In genomic region chr12:120542166-120542565, GRCh38 we compare ENCODE assay signal across 21 cellular contexts. TPM values are rescaled to one million over a fixed set of nuclear protein-coding genes. Genes with fewer than 3 reads are reported as not detected.
DNase-seq lines count a peak whose midpoint lies in the region; ATAC-seq, FAIRE-seq and TF ChIP-seq lines count a peak whose summit lies in the region.
"Had no signal": no experiment of that assay in that cellular context is flagged by ENCODE, and none has a peak within 500 bp of the region (broad histone marks: within the 10 kb centered on the region; RNA-seq: fewer than 3 reads in every experiment).

No MANE protein-coding gene starts in this region.

- no peak for TF ChIP-seq EP300 in K562 (IDR thresholded peaks at IDR 0.05; ENCODE audit: low read length)

- H3K27me3 ChIP-seq in K562 (ENCODE audit: control insufficient read depth in 2 of 2, insufficient read depth in 2 of 2, low read length in 2 of 2) (no peaks in the 10 kb centered on the region), gastrocnemius medialis (no peaks in the 10 kb centered on the region)
- H3K27me3 ChIP-seq: BE2C, Peyer's patch had no signal

- H2AFZ ChIP-seq in K562 (ENCODE audit: low read depth, low read length): no peak overlapping the region
- H2AFZ ChIP-seq: GM23248 had no signal

- no peaks in the 10 kb centered on the region for H3K9me3 Mint-ChIP-seq in activated T-cell treated with anti-CD3 and anti-CD28 coated beads, Interleukin-2, amount 50 U/mL, for 72 hours

- intact Hi-C loops in K562 (cut with micrococcal nuclease): no loop called here
- intact Hi-C loops in gastrocnemius medialis (cut with DNase I; ENCODE audit: low total_unique reads): no loop called here

- peaks cover 79% of the 10 kb centered on the region for H3K79me2 ChIP-seq in K562 (ENCODE audit: control insufficient read depth, insufficient read depth, low read length)

- H3K4me1 Mint-ChIP-seq in activated T-cell treated with anti-CD3 and anti-CD28 coated beads, Interleukin-2, amount 50 U/mL, for 72 hours (ENCODE audit: low read depth): peaks cover 50% of the 10 kb centered on the region

- peaks cover 9 to 15% of the 10 kb centered on the region in 2 donors for H3K36me3 Mint-ChIP-seq in activated T-cell treated with anti-CD3 and anti-CD28 coated beads, Interleukin-2, amount 50 U/mL, for 72 hours (ENCODE audit: insufficient read depth in 2 of 2)

- peak overlapping the region; percentile 76 for H3K27ac Mint-ChIP-seq in activated T-cell treated with anti-CD3 and anti-CD28 coated beads, Interleukin-2, amount 50 U/mL, for 72 hours

- H3K4me1 ChIP-seq in HEK293 (ENCODE audit: control insufficient read depth, insufficient read depth, low read length): peaks cover 15% of the 10 kb centered on the region
- peaks cover 17 to 36% of the 10 kb centered on the region in 2 experiments; a peak in 4 of 5 replicates for H3K4me1 ChIP-seq in K562 (replicated peaks in 1 of 2; ENCODE audit: control insufficient read depth in 2 of 2, insufficient read depth in 2 of 2, low read length in 2 of 2)
- H3K4me1 ChIP-seq in gastrocnemius medialis: peaks cover 85 to 95% of the 10 kb centered on the region in 2 donors
- H3K4me1 ChIP-seq: BE2C had no signal

- no peak overlapping the region for H3K4me3 ChIP-seq in HEK293 (ENCODE audit: low read depth, low read length)
- H3K4me3 ChIP-seq in K562: no peak overlapping the region
- no peak overlapping the region for H3K4me3 ChIP-seq in gastrocnemius medialis
- H3K4me3 ChIP-seq: GM12878, GM23248, Peyer's patch had no signal

- no peaks in the 10 kb centered on the region for H3K27me3 Mint-ChIP-seq in activated T-cell treated with anti-CD3 and anti-CD28 coated beads, Interleukin-2, amount 50 U/mL, for 72 hours (ENCODE audit: low read depth)
- H3K27me3 Mint-ChIP-seq: CD4-positive, alpha-beta memory T cell had no signal

- H3K9me3 ChIP-seq in HEK293 (ENCODE audit: control insufficient read depth, insufficient read depth, low read depth, low read length): no peaks in the 10 kb centered on the region
- no peaks in the 10 kb centered on the region for H3K9me3 ChIP-seq in K562 (replicated peaks; ENCODE audit: control insufficient read depth, insufficient read depth, low read depth, low read length)
- H3K9me3 ChIP-seq in gastrocnemius medialis: no peaks in the 10 kb centered on the region
- H3K9me3 ChIP-seq: BE2C, Peyer's patch had no signal

- ATAC-seq in activated T-cell treated with anti-CD3 and anti-CD28 coated beads, Interleukin-2, amount 50 U/mL, for 72 hours (replicated peaks in 1 of 2): no peak
- no peak for ATAC-seq in K562
- no peak for ATAC-seq in gastrocnemius medialis
- ATAC-seq: GM12878, Right ventricle myocardium inferior had no signal

- H3K9ac ChIP-seq in K562 (ENCODE audit: insufficient read depth in 1 of 2, low read depth in 2 of 2, low read length in 2 of 2): no peak overlapping the region
- H3K9ac ChIP-seq: GM23248 had no signal

- BruUV-seq in K562 (replicated peaks; lab: Mats Ljungman, UMichigan): no TSS peak

- TF ChIP-seq POLR2A in K562 (conservative IDR thresholded peaks at IDR 0.05) (no peak), gastrocnemius medialis (IDR thresholded peaks at IDR 0.05) (no peak)

- no peak for FAIRE-seq in K562 (lab: Jason Lieb, UNC)
- FAIRE-seq: GM12878 had no signal

- POLR2A ChIA-PET in HEK293 (lab: Yijun Ruan, JAX): interaction anchor here (1.4 kb wide), 1 partner anchor 39 kb away, joined by 5 read pairs; the partner anchor contains the start of gene POP5
- POLR2A ChIA-PET in K562 (lab: Yijun Ruan, JAX): no interaction called here

- CTCF ChIA-PET in HEK293 (lab: Yijun Ruan, JAX) (no interaction called here), K562 (lab: Yijun Ruan, JAX; ENCODE audit: low intra/inter-chr PET ratio) (no interaction called here)

- no peaks in the 10 kb centered on the region for H3K9me1 ChIP-seq in K562 (ENCODE audit: control insufficient read depth, insufficient read depth, low read length)

- 82% methylated on average over 5 of the region's 5 CpGs for WGBS in K562 (ENCODE audit: insufficient coverage, low coverage, missing lambda C conversion rate)

- no peak overlapping the region for H3K4me3 Mint-ChIP-seq in activated T-cell treated with anti-CD3 and anti-CD28 coated beads, Interleukin-2, amount 50 U/mL, for 72 hours

- DNase-seq in activated T-cell treated with anti-CD3 and anti-CD28 coated beads, Interleukin-2, amount 50 U/mL, for 72 hours: no peak
- DNase-seq in activated T-cell treated with anti-CD3 and anti-CD28 coated beads, Interleukin-2, amount 50 U/mL, for 1 hour: no peak
- no peak for DNase-seq in K562 (ENCODE audit: extremely low read depth in 1 of 4, low spot score in 3 of 4)
- DNase-seq in gastrocnemius medialis: no peak
- no peak for DNase-seq in stimulated activated CD4-positive, alpha-beta T cell treated with anti-CD3 and anti-CD28 coated beads, Interleukin-4, amount 100 ng/mL, for 1 hour
- DNase-seq in ACHN: no peak
- no peak for DNase-seq in RPMI8226
- DNase-seq: 8988T; BE2C; CD4-positive, alpha-beta memory T cell; DMS53; EL; GM23248; HCEC 1CT; NCI-H1105 treated with DMSO at 0.1 percent for 48 hours; NCI-H1694; NK-92 treated with Interleukin-12 subunit alpha and Interleukin-12 subunit beta, amount 100 ng/mL, for 24 hours; Peyer's patch had no signal

- no peak overlapping the region for H3K4me2 ChIP-seq in K562 (ENCODE audit: insufficient read depth, low read length)

- peaks cover 55% of the 10 kb centered on the region for H4K20me1 ChIP-seq in K562 (replicated peaks; ENCODE audit: control insufficient read depth, insufficient read depth, low read length)

- H3K36me3 ChIP-seq in HEK293 (ENCODE audit: control insufficient read depth in 2 of 2, insufficient read depth in 1 of 2, low read length in 2 of 2): peaks cover 11 to 69% of the 10 kb centered on the region in 2 experiments
- H3K36me3 ChIP-seq in K562 (ENCODE audit: control insufficient read depth, insufficient read depth, low read length): peaks cover 66% of the 10 kb centered on the region; the same call in 2 of the 3 replicates
- H3K36me3 ChIP-seq in gastrocnemius medialis: peaks cover 0 to 14% of the 10 kb centered on the region in 2 donors

- no peak for TF ChIP-seq RAD21 in K562 (CRISPR knock-in tag; conservative IDR thresholded peaks at IDR 0.05 in 1 of 2, IDR thresholded peaks at IDR 0.05 in 1 of 2)

- in situ Hi-C loops in K562 (cut with MboI): no loop called here
- in situ Hi-C loops in gastrocnemius medialis (cut with MboI; ENCODE audit: low sequenced_read_pairs in 4 of 4): no loop called here
- in situ Hi-C loops in ACHN (cut with HindIII; ENCODE audit: low pct_ligation_motif_present, low pct_unique_long_range_greater_than_20kb, low sequenced_read_pairs): no loop called here

- TF ChIP-seq CTCF in HEK293 (tag by site-specific recombination; IDR thresholded peaks at IDR 0.05) (no peak), K562 (IDR thresholded peaks at IDR 0.05 in 2 of 3, conservative IDR thresholded peaks at IDR 0.05 in 1 of 3; ENCODE audit: insufficient read depth in 2 of 3, low read depth in 1 of 3, low read length in 3 of 3) (no peak), gastrocnemius medialis (IDR thresholded peaks at IDR 0.05 in 4 of 5, conservative IDR thresholded peaks at IDR 0.05 in 1 of 5) (no peak)

- no peak overlapping the region for H3K27ac ChIP-seq in HEK293 (ENCODE audit: extremely low read depth, low read depth, low read length)
- no peak overlapping the region for H3K27ac ChIP-seq in K562 (ENCODE audit: extremely low read depth, low read depth, low read length)
- H3K27ac ChIP-seq in gastrocnemius medialis: peak overlapping the region; percentile 92 to 99 (median 97)
- H3K27ac ChIP-seq: GM23248, Peyer's patch had no signal

RNA-seq across cellular contexts. Expression of gene RNF10, which starts 8.0 kb away (rescaled TPM):
- 100 to 1,000 TPM; 198 to 200 TPM for total RNA-seq in activated T-cell treated with anti-CD3 and anti-CD28 coated beads, Interleukin-2, amount 50 U/mL, for 72 hours
- 280 and 307 TPM in 2 replicates for total RNA-seq in K562 (2011; cell fraction: chromatin; rRNA removed; ENCODE audit: low replicate concordance)
- total RNA-seq in K562 (2011; cell fraction: nucleolus; rRNA removed): 135 and 156 TPM in 2 replicates
- total RNA-seq in K562 (2011; cell fraction: nucleoplasm; rRNA removed): 189 and 207 TPM in 2 replicates
- total RNA-seq in K562 (2014; rRNA removed): 46.2 and 52.4 TPM in 2 replicates
- total RNA-seq in K562 (2014; rRNA removed; fragmentation: Illumina TruSeq; extraction: Trizol): 80.2 and 98.0 TPM in 2 replicates
- 43.0 and 50.8 TPM in 2 replicates for total RNA-seq in K562 (2015; rRNA removed; fragmentation: Illumina TruSeq; extraction: Trizol)
- 136 and 143 TPM in 2 replicates for total RNA-seq in K562 (2021)
- polyA plus RNA-seq in K562 (2011; rRNA removed): 96.4 and 96.7 TPM in 2 replicates
- 51.2 and 67.3 TPM in 2 replicates for polyA plus RNA-seq in K562 (2011; cell fraction: cytosol; rRNA removed)
- polyA plus RNA-seq in K562 (2011; cell fraction: nucleus; rRNA removed): 77.1 and 89.2 TPM in 2 replicates
- polyA plus RNA-seq in K562 (2012): 114 and 182 TPM in 2 replicates
- 113 and 139 TPM in 2 replicates for polyA plus RNA-seq in K562 (2014; fragmentation: Illumina TruSeq; extraction: Trizol)
- polyA plus RNA-seq in K562 (2014; fragmentation: Nextera tagmentation; extraction: Ambion mirVana): 10 to 100 TPM; 55.4 to 78.1 TPM
- polyA plus RNA-seq in K562 (2014; rRNA removed): 72.1 and 80.1 TPM in 2 replicates
- polyA minus RNA-seq in K562 (2011; rRNA and poly(A)+ RNA removed): 215 and 241 TPM in 2 replicates
- polyA minus RNA-seq in K562 (2011; cell fraction: cytosol; rRNA and poly(A)+ RNA removed): 100 and 104 TPM in 2 replicates
- polyA minus RNA-seq in K562 (2011; cell fraction: nucleus; rRNA and poly(A)+ RNA removed): 33.3 and 54.5 TPM in 2 replicates
- total RNA-seq in gastrocnemius medialis: 100 to 1,000 TPM; 152 to 282 (median 247) TPM

RNA-seq across cellular contexts. Expression of gene COQ5, which starts 13.2 kb away (rescaled TPM):
- total RNA-seq in activated T-cell treated with anti-CD3 and anti-CD28 coated beads, Interleukin-2, amount 50 U/mL, for 72 hours: 10 to 100 TPM; 28.9 to 36.7 TPM
- total RNA-seq in K562 (2011; cell fraction: chromatin; rRNA removed; ENCODE audit: low replicate concordance): 20.3 and 28.1 TPM in 2 replicates
- 14.3 and 18.3 TPM in 2 replicates for total RNA-seq in K562 (2011; cell fraction: nucleolus; rRNA removed)
- 11.2 and 26.9 TPM in 2 replicates for total RNA-seq in K562 (2011; cell fraction: nucleoplasm; rRNA removed)
- total RNA-seq in K562 (2014; rRNA removed): 31.5 and 59.7 TPM in 2 replicates
- 33.3 and 35.3 TPM in 2 replicates for total RNA-seq in K562 (2014; rRNA removed; fragmentation: Illumina TruSeq; extraction: Trizol)
- 25.4 and 26.5 TPM in 2 replicates for total RNA-seq in K562 (2015; rRNA removed; fragmentation: Illumina TruSeq; extraction: Trizol)
- total RNA-seq in K562 (2021): 25.2 and 25.3 TPM in 2 replicates
- 56.4 and 59.7 TPM in 2 replicates for polyA plus RNA-seq in K562 (2011; rRNA removed)
- 14.2 and 36.0 TPM in 2 replicates for polyA plus RNA-seq in K562 (2011; cell fraction: cytosol; rRNA removed)
- 16.0 and 28.8 TPM in 2 replicates for polyA plus RNA-seq in K562 (2011; cell fraction: nucleus; rRNA removed)
- polyA plus RNA-seq in K562 (2012): 32.6 and 35.2 TPM in 2 replicates
- 29.0 and 30.4 TPM in 2 replicates for polyA plus RNA-seq in K562 (2014; fragmentation: Illumina TruSeq; extraction: Trizol)
- 10 to 100 TPM; 19.2 to 26.2 TPM for polyA plus RNA-seq in K562 (2014; fragmentation: Nextera tagmentation; extraction: Ambion mirVana)
- polyA plus RNA-seq in K562 (2014; rRNA removed): 30.7 and 31.0 TPM in 2 replicates
- polyA minus RNA-seq in K562 (2011; rRNA and poly(A)+ RNA removed): 35.8 and 43.0 TPM in 2 replicates
- polyA minus RNA-seq in K562 (2011; cell fraction: cytosol; rRNA and poly(A)+ RNA removed): 10.9 and 14.4 TPM in 2 replicates
- polyA minus RNA-seq in K562 (2011; cell fraction: nucleus; rRNA and poly(A)+ RNA removed): 14.7 and 19.4 TPM in 2 replicates
- total RNA-seq in gastrocnemius medialis: 10 to 100 TPM; 34.5 to 47.3 (median 39.2) TPM

RNA-seq across cellular contexts. Expression of gene POP5, which starts 39.0 kb away (rescaled TPM):
- total RNA-seq in activated T-cell treated with anti-CD3 and anti-CD28 coated beads, Interleukin-2, amount 50 U/mL, for 72 hours: 10 to 100 TPM; 37.4 to 40.8 TPM
- 66.1 and 98.7 TPM in 2 replicates for total RNA-seq in K562 (2011; cell fraction: chromatin; rRNA removed; ENCODE audit: low replicate concordance)
- total RNA-seq in K562 (2011; cell fraction: nucleolus; rRNA removed): 83.4 and 96.9 TPM in 2 replicates
- total RNA-seq in K562 (2011; cell fraction: nucleoplasm; rRNA removed): 89.8 and 104 TPM in 2 replicates
- 69.0 and 73.0 TPM in 2 replicates for total RNA-seq in K562 (2014; rRNA removed)
- 73.8 and 75.5 TPM in 2 replicates for total RNA-seq in K562 (2014; rRNA removed; fragmentation: Illumina TruSeq; extraction: Trizol)
- 64.6 and 66.9 TPM in 2 replicates for total RNA-seq in K562 (2015; rRNA removed; fragmentation: Illumina TruSeq; extraction: Trizol)
- total RNA-seq in K562 (2021): 69.7 and 76.4 TPM in 2 replicates
- polyA plus RNA-seq in K562 (2011; rRNA removed): 99.3 and 113 TPM in 2 replicates
- 111 and 118 TPM in 2 replicates for polyA plus RNA-seq in K562 (2011; cell fraction: cytosol; rRNA removed)
- 125 and 132 TPM in 2 replicates for polyA plus RNA-seq in K562 (2011; cell fraction: nucleus; rRNA removed)
- 66.6 and 90.2 TPM in 2 replicates for polyA plus RNA-seq in K562 (2012)
- 57.5 and 79.6 TPM in 2 replicates for polyA plus RNA-seq in K562 (2014; fragmentation: Illumina TruSeq; extraction: Trizol)
- polyA plus RNA-seq in K562 (2014; fragmentation: Nextera tagmentation; extraction: Ambion mirVana): 100 to 1,000 TPM; 235 to 253 TPM
- 114 and 126 TPM in 2 replicates for polyA plus RNA-seq in K562 (2014; rRNA removed)
- polyA minus RNA-seq in K562 (2011; rRNA and poly(A)+ RNA removed): 57.9 and 59.2 TPM in 2 replicates
- 20.4 and 32.0 TPM in 2 replicates for polyA minus RNA-seq in K562 (2011; cell fraction: cytosol; rRNA and poly(A)+ RNA removed)
- polyA minus RNA-seq in K562 (2011; cell fraction: nucleus; rRNA and poly(A)+ RNA removed): 31.8 and 52.6 TPM in 2 replicates
- 10 to 100 TPM; 12.2 to 23.3 (median 15.2) TPM for total RNA-seq in gastrocnemius medialis

RNA-seq across cellular contexts. Expression of gene DYNLL1, which starts 46.3 kb away (rescaled TPM):
- total RNA-seq in activated T-cell treated with anti-CD3 and anti-CD28 coated beads, Interleukin-2, amount 50 U/mL, for 72 hours: 100 to 1,000 TPM; 115 to 119 TPM
- 64.0 and 73.7 TPM in 2 replicates for total RNA-seq in K562 (2011; cell fraction: chromatin; rRNA removed; ENCODE audit: low replicate concordance)
- 55.7 and 76.0 TPM in 2 replicates for total RNA-seq in K562 (2011; cell fraction: nucleolus; rRNA removed)
- total RNA-seq in K562 (2011; cell fraction: nucleoplasm; rRNA removed): 81.5 and 104 TPM in 2 replicates
- total RNA-seq in K562 (2014; rRNA removed) (303 and 473 TPM in 2 replicates), K562 (2014; rRNA removed; fragmentation: Illumina TruSeq; extraction: Trizol) (430 and 468 TPM in 2 replicates), K562 (2015; rRNA removed; fragmentation: Illumina TruSeq; extraction: Trizol) (587 and 631 TPM in 2 replicates), K562 (2021) (364 and 386 TPM in 2 replicates), gastrocnemius medialis (10 to 100 TPM; 16.7 to 45.0 (median 32.6) TPM)
- polyA plus RNA-seq in K562 (2011; rRNA removed) (439 and 456 TPM in 2 replicates), K562 (2014; fragmentation: Illumina TruSeq; extraction: Trizol) (531 and 637 TPM in 2 replicates), K562 (2014; fragmentation: Nextera tagmentation; extraction: Ambion mirVana) (1,000 to 10,000 TPM in 1 of 2 experiments, 100 to 1,000 TPM in 1; 921 to 1,112 TPM), K562 (2014; rRNA removed) (397 and 529 TPM in 2 replicates)
- polyA plus RNA-seq in K562 (2011; cell fraction: cytosol; rRNA removed): 295 and 360 TPM in 2 replicates
- polyA plus RNA-seq in K562 (2011; cell fraction: nucleus; rRNA removed): 186 and 231 TPM in 2 replicates
- 522 and 759 TPM in 2 replicates for polyA plus RNA-seq in K562 (2012)
- 184 and 185 TPM in 2 replicates for polyA minus RNA-seq in K562 (2011; rRNA and poly(A)+ RNA removed)
- 96.5 and 118 TPM in 2 replicates for polyA minus RNA-seq in K562 (2011; cell fraction: cytosol; rRNA and poly(A)+ RNA removed)
- polyA minus RNA-seq in K562 (2011; cell fraction: nucleus; rRNA and poly(A)+ RNA removed): 34.9 and 72.1 TPM in 2 replicates

Comparison
In these comparisons a context has a peak if more than half of its experiments do, and no peak if none do; other contexts are left out.
1. H3K27ac ChIP-seq: peak in gastrocnemius medialis (4 of 4); none in HEK293 (single experiment) and K562 (single experiment).